ENCODE assay signal across 10 cellular contexts in genomic region chr12:92138144-92138543, GRCh38. TPM values are rescaled to one million over a fixed set of nuclear protein-coding genes. Genes with fewer than 3 reads are reported as not detected.
A peak's percentile ranks its signal among the peaks of the same experiment; 100 is the strongest.
DNase-seq lines count a peak whose midpoint lies in the region; ATAC-seq and TF ChIP-seq lines count a peak whose summit lies in the region.
"Had no signal": no experiment of that assay in that cellular context is flagged by ENCODE, and none has a peak within 500 bp of the region (broad histone marks: within the 10 kb centered on the region; RNA-seq: fewer than 3 reads in every experiment).

No MANE protein-coding gene starts in this region.

- peaks cover 7 to 14% (median 9%) of the 10 kb centered on the region in 4 donors for H3K36me3 ChIP-seq in stomach

- H3K9me3 ChIP-seq in stomach: no peaks in the 10 kb centered on the region

- WGBS in stomach, 5 donors: 25 to 62% (median 48%) methylated on average over 1 of the region's 1 CpG

- H3K4me3 Mint-ChIP-seq in T-helper 2 cell treated with Interferon-gamma antibody and Interleukin-4, amounts not matched to agents 5 μg/mL and 100 μg/mL, for 36 hours: peak overlapping the region; percentile 99
- peak overlapping the region; percentile 94 for H3K4me3 Mint-ChIP-seq in activated T-helper 1 cell treated with anti-CD3 and anti-CD28 coated beads, Interleukin-12 subunit alpha, Interleukin-12 subunit beta, Interleukin-2, Interleukin-4 antibody, amounts not matched to agents 30 ng/mL and 10 ng/mL and 1 ng/mL, durations not matched to agents 14 hours and 24 hours and 36 hours

- H3K27me3 ChIP-seq in stomach: no peaks in the 10 kb centered on the region

- peak overlapping the region; percentile 80 for H3K27ac Mint-ChIP-seq in T-helper 2 cell treated with Interferon-gamma antibody and Interleukin-4, amounts not matched to agents 5 μg/mL and 100 μg/mL, for 36 hours
- peak overlapping the region; percentile 90 for H3K27ac Mint-ChIP-seq in activated T-helper 1 cell treated with anti-CD3 and anti-CD28 coated beads, Interleukin-12 subunit alpha, Interleukin-12 subunit beta, Interleukin-2, Interleukin-4 antibody, amounts not matched to agents 30 ng/mL and 10 ng/mL and 1 ng/mL, durations not matched to agents 14 hours and 24 hours and 36 hours

- TF ChIP-seq CTCF in stomach (IDR thresholded peaks at IDR 0.05): no peak

- ATAC-seq in sciatic nerve (no peak), HG03039 (IDR thresholded peaks at IDR 0.05; ENCODE audit: unreplicated experiment) (no peak)

- no peak for DNase-seq in T-helper 2 cell treated with Interferon-gamma antibody and Interleukin-4, amounts not matched to agents 5 μg/mL and 100 μg/mL, for 36 hours (ENCODE audit: low spot score)
- DNase-seq in T-helper 2 cell (no peak), inferior parietal cortex (ENCODE audit: extremely low spot score) (peak; percentile 9), stomach (no peak), sciatic nerve (ENCODE audit: low spot score) (no peak), NCI-H345 (lab: John Stamatoyannopoulos, UW) (no peak)
- DNase-seq in activated T-helper 1 cell treated with anti-CD3 and anti-CD28 coated beads, Interleukin-12 subunit alpha, Interleukin-12 subunit beta, Interleukin-2, Interleukin-4 antibody, amounts not matched to agents 30 ng/mL and 10 ng/mL and 1 ng/mL, durations not matched to agents 14 hours and 24 hours and 36 hours (ENCODE audit: low spot score): no peak
- DNase-seq: activated CD8-positive, alpha-beta memory T cell treated with anti-CD3 and anti-CD28 coated beads for 24 hours; NCI-H1417 had no signal

- H3K4me1 Mint-ChIP-seq in T-helper 2 cell treated with Interferon-gamma antibody and Interleukin-4, amounts not matched to agents 5 μg/mL and 100 μg/mL, for 36 hours (ENCODE audit: low read depth): peaks cover 67% of the 10 kb centered on the region
- peaks cover 89% of the 10 kb centered on the region for H3K4me1 Mint-ChIP-seq in activated T-helper 1 cell treated with anti-CD3 and anti-CD28 coated beads, Interleukin-12 subunit alpha, Interleukin-12 subunit beta, Interleukin-2, Interleukin-4 antibody, amounts not matched to agents 30 ng/mL and 10 ng/mL and 1 ng/mL, durations not matched to agents 14 hours and 24 hours and 36 hours (ENCODE audit: low read depth)

- H3K36me3 Mint-ChIP-seq in T-helper 2 cell treated with Interferon-gamma antibody and Interleukin-4, amounts not matched to agents 5 μg/mL and 100 μg/mL, for 36 hours (ENCODE audit: low read depth): peaks cover 60% of the 10 kb centered on the region
- peaks cover 61% of the 10 kb centered on the region for H3K36me3 Mint-ChIP-seq in activated T-helper 1 cell treated with anti-CD3 and anti-CD28 coated beads, Interleukin-12 subunit alpha, Interleukin-12 subunit beta, Interleukin-2, Interleukin-4 antibody, amounts not matched to agents 30 ng/mL and 10 ng/mL and 1 ng/mL, durations not matched to agents 14 hours and 24 hours and 36 hours (ENCODE audit: low read depth)

- peak overlapping the region in 4 of 5 donors; percentile 95 to 100 (median 100) for H3K27ac ChIP-seq in stomach

- no peaks in the 10 kb centered on the region for H3K9me3 Mint-ChIP-seq in T-helper 2 cell treated with Interferon-gamma antibody and Interleukin-4, amounts not matched to agents 5 μg/mL and 100 μg/mL, for 36 hours
- no peaks in the 10 kb centered on the region for H3K9me3 Mint-ChIP-seq in activated T-helper 1 cell treated with anti-CD3 and anti-CD28 coated beads, Interleukin-12 subunit alpha, Interleukin-12 subunit beta, Interleukin-2, Interleukin-4 antibody, amounts not matched to agents 30 ng/mL and 10 ng/mL and 1 ng/mL, durations not matched to agents 14 hours and 24 hours and 36 hours

- no peak for TF ChIP-seq POLR2A in stomach (IDR thresholded peaks at IDR 0.05)

- TF ChIP-seq EP300 in stomach (IDR thresholded peaks at IDR 0.05): no peak

- H3K27me3 Mint-ChIP-seq in T-helper 2 cell treated with Interferon-gamma antibody and Interleukin-4, amounts not matched to agents 5 μg/mL and 100 μg/mL, for 36 hours (ENCODE audit: low read depth): no peaks in the 10 kb centered on the region
- H3K27me3 Mint-ChIP-seq in activated T-helper 1 cell treated with anti-CD3 and anti-CD28 coated beads, Interleukin-12 subunit alpha, Interleukin-12 subunit beta, Interleukin-2, Interleukin-4 antibody, amounts not matched to agents 30 ng/mL and 10 ng/mL and 1 ng/mL, durations not matched to agents 14 hours and 24 hours and 36 hours (ENCODE audit: insufficient read depth): no peaks in the 10 kb centered on the region

- intact Hi-C loops in activated T-helper 1 cell treated with anti-CD3 and anti-CD28 coated beads, Interleukin-12 subunit alpha, Interleukin-12 subunit beta, Interleukin-2, Interleukin-4 antibody, amounts not matched to agents 30 ng/mL and 10 ng/mL and 1 ng/mL, durations not matched to agents 14 hours and 24 hours and 36 hours (cut with micrococcal nuclease): no loop called here
- intact Hi-C loops in stomach (cut with DNase I; ENCODE audit: low total_unique reads) (no loop called here), sciatic nerve (cut with DNase I) (no loop called here)

- peak overlapping the region; percentile 74 to 97 (median 83) for H3K4me3 ChIP-seq in stomach

- peaks cover 44 to 80% (median 59%) of the 10 kb centered on the region in 4 donors for H3K4me1 ChIP-seq in stomach

RNA-seq across cellular contexts. Expression of gene BTG1, which starts 7.5 kb away (rescaled TPM):
- 86.4 and 87.9 TPM in 2 replicates for total RNA-seq in activated T-helper 1 cell treated with anti-CD3 and anti-CD28 coated beads, Interleukin-12 subunit alpha, Interleukin-12 subunit beta, Interleukin-2, Interleukin-4 antibody, amounts not matched to agents 30 ng/mL and 10 ng/mL and 1 ng/mL, durations not matched to agents 14 hours and 24 hours and 36 hours
- total RNA-seq in stomach (100 to 1,000 TPM in 1 of 5 donors, 10 to 100 TPM in 4; 20.5 to 108 (median 33.3) TPM), sciatic nerve (144 TPM)
- polyA plus RNA-seq in stomach: 10 to 100 TPM; 39.7 to 47.5 (median 40.2) TPM
